Comparison of ENCODE assay signal across 9 cellular contexts in genomic region chr2:197803033-197803444, GRCh38. TPM values are rescaled to one million over a fixed set of nuclear protein-coding genes. Genes with fewer than 3 reads are reported as not detected.
A peak's percentile ranks its signal among the peaks of the same experiment; 100 is the strongest.
DNase-seq lines count a peak whose midpoint lies in the region; ATAC-seq and TF ChIP-seq lines count a peak whose summit lies in the region.
"Had no signal": no experiment of that assay in that cellular context is flagged by ENCODE, and none has a peak within 500 bp of the region (broad histone marks: within the 10 kb centered on the region; RNA-seq: fewer than 3 reads in every experiment).

No MANE protein-coding gene starts in this region.

- no peaks in the 10 kb centered on the region for H3K9me3 Mint-ChIP-seq in CD4-positive, CD25-positive, alpha-beta regulatory T cell

- peak; percentile 78 for TF ChIP-seq CTCF in RWPE2 (IDR thresholded peaks at IDR 0.05; ENCODE audit: poor library complexity, severe bottlenecking)
- peak; percentile 67 for TF ChIP-seq CTCF in lung (IDR thresholded peaks at IDR 0.05; ENCODE audit: control extremely low read depth, extremely low read depth)

- no peaks in the 10 kb centered on the region for H3K27me3 ChIP-seq in CD4-positive, CD25-positive, alpha-beta regulatory T cell (ENCODE audit: control insufficient read depth, insufficient read depth, low read length)
- H3K27me3 ChIP-seq in RWPE2 (ENCODE audit: insufficient read depth, poor library complexity, severe bottlenecking) (peaks cover 59% of the 10 kb centered on the region), lung (ENCODE audit: control insufficient read depth, insufficient read depth) (no peaks in the 10 kb centered on the region)

- peak overlapping the region; percentile 66 to 95 (median 78) for H3K4me3 Mint-ChIP-seq in CD4-positive, CD25-positive, alpha-beta regulatory T cell

- no peaks in the 10 kb centered on the region for H3K9me3 ChIP-seq in CD4-positive, CD25-positive, alpha-beta regulatory T cell (ENCODE audit: control insufficient read depth in 2 of 2, low read length in 2 of 2)
- no peaks in the 10 kb centered on the region for H3K9me3 ChIP-seq in RWPE2 (ENCODE audit: severe bottlenecking)
- no peaks in the 10 kb centered on the region for H3K9me3 ChIP-seq in lung (ENCODE audit: control insufficient read depth in 2 of 2, insufficient read depth in 1 of 2, low read length in 1 of 2)

- H3K27ac ChIP-seq in CD4-positive, CD25-positive, alpha-beta regulatory T cell (ENCODE audit: insufficient read depth, low read length, poor library complexity, severe bottlenecking): no peak overlapping the region
- H3K27ac ChIP-seq in RWPE2 (ENCODE audit: poor library complexity, severe bottlenecking) (no peak overlapping the region), lung (ENCODE audit: low read depth in 1 of 2, low read length in 1 of 2) (peak overlapping the region in 1 of 2 donors; percentile 50)

- H3K36me3 Mint-ChIP-seq in CD4-positive, CD25-positive, alpha-beta regulatory T cell: no peaks in the 10 kb centered on the region

- H3K4me3 ChIP-seq in CD4-positive, CD25-positive, alpha-beta regulatory T cell (ENCODE audit: low read depth, low read length): peak overlapping the region; percentile 32
- H3K4me3 ChIP-seq in RWPE2 (ENCODE audit: severe bottlenecking): no peak overlapping the region
- H3K4me3 ChIP-seq in lung: no peak overlapping the region

- no peak overlapping the region for H3K27ac Mint-ChIP-seq in CD4-positive, CD25-positive, alpha-beta regulatory T cell

- 30 to 31% methylated on average over 2 of the region's 2 CpGs for WGBS in lung, 2 donors

- H3K27me3 Mint-ChIP-seq in CD4-positive, CD25-positive, alpha-beta regulatory T cell: peaks cover 8% of the 10 kb centered on the region

- H3K36me3 ChIP-seq in CD4-positive, CD25-positive, alpha-beta regulatory T cell (ENCODE audit: control insufficient read depth, insufficient read depth, low read length): no peaks in the 10 kb centered on the region
- H3K36me3 ChIP-seq in RWPE2 (ENCODE audit: low read depth): no peaks in the 10 kb centered on the region
- H3K36me3 ChIP-seq in lung (ENCODE audit: control insufficient read depth in 2 of 2, insufficient read depth in 2 of 2, low read length in 2 of 2): no peaks in the 10 kb centered on the region

- DNase-seq in CD4-positive, CD25-positive, alpha-beta regulatory T cell: peak in 2 of 3 donors; percentile 74 to 76
- peak; percentile 35 for DNase-seq in HPDE6-E6E7 (ENCODE audit: extremely low spot score)
- no peak for DNase-seq in RWPE2 (ENCODE audit: low spot score)
- peak; percentile 76 for DNase-seq in dermis blood vessel endothelial cell
- DNase-seq in lung (ENCODE audit: low spot score): no peak
- DNase-seq in KG1 (lab: John Stamatoyannopoulos, UW): no peak

- peaks cover 20 to 36% (median 29%) of the 10 kb centered on the region in 4 donors for H3K4me1 Mint-ChIP-seq in CD4-positive, CD25-positive, alpha-beta regulatory T cell

- H3K4me1 ChIP-seq in CD4-positive, CD25-positive, alpha-beta regulatory T cell (ENCODE audit: control insufficient read depth, insufficient read depth, low read length, poor library complexity, severe bottlenecking): peaks cover 40% of the 10 kb centered on the region
- H3K4me1 ChIP-seq in RWPE2 (ENCODE audit: insufficient read depth, poor library complexity, severe bottlenecking): no peaks in the 10 kb centered on the region
- H3K4me1 ChIP-seq in lung (ENCODE audit: control insufficient read depth in 2 of 2, insufficient read depth in 2 of 2, low read length in 2 of 2): peaks cover 0 to 2% of the 10 kb centered on the region in 2 donors

- peak; percentile 25 to 35 for ATAC-seq in CD4-positive, CD25-positive, alpha-beta regulatory T cell (ENCODE audit: low read depth in 2 of 2)
- ATAC-seq in GM18508 (IDR thresholded peaks at IDR 0.05; ENCODE audit: insufficient read depth, unreplicated experiment) (peak; percentile 35), RWPE2 (ENCODE audit: low read depth) (peak; percentile 45; the same call in 2 of the 3 replicates), lung (ENCODE audit: insufficient read depth, low FRiP score) (no peak), GM19328 (IDR thresholded peaks at IDR 0.05; ENCODE audit: unreplicated experiment) (no peak)

RNA-seq across cellular contexts. Expression of gene PLCL1, which starts 1.4 kb away (rescaled TPM):
- 37.8 TPM for total RNA-seq in CD4-positive, CD25-positive, alpha-beta regulatory T cell
- 10 to 100 TPM; 17.3 to 21.3 (median 19.2) TPM for polyA plus RNA-seq in CD4-positive, CD25-positive, alpha-beta regulatory T cell
- total RNA-seq in dermis blood vessel endothelial cell: 0.51 and 0.68 TPM in 2 replicates
- total RNA-seq in lung: 10 to 100 TPM in 1 of 2 donors, 1 to 10 TPM in 1; 4.0 to 13.0 TPM
- 1 to 10 TPM; 1.1 to 1.8 TPM for polyA plus RNA-seq in lung

RNA-seq across cellular contexts. Expression of gene BOLL, which starts 17.9 kb away (rescaled TPM):
- total RNA-seq in CD4-positive, CD25-positive, alpha-beta regulatory T cell: not detected
- polyA plus RNA-seq in CD4-positive, CD25-positive, alpha-beta regulatory T cell: under 1 TPM in 1 of 4 donors, not detected in 3; 0.06 TPM
- total RNA-seq in dermis blood vessel endothelial cell (not detected in 2 replicates), lung (not detected)
- polyA plus RNA-seq in lung: not detected
- total RNA-seq: pulmonary artery endothelial cell had no signal

Comparison
In these comparisons a context has a peak if more than half of its experiments do, and no peak if none do; other contexts are left out.
1. ATAC-seq: peak in CD4-positive, CD25-positive, alpha-beta regulatory T cell (2 of 2), GM18508 (single experiment) and RWPE2 (single experiment); none in lung (single experiment) and GM19328 (single experiment).
2. DNase-seq: peak in CD4-positive, CD25-positive, alpha-beta regulatory T cell (2 of 3), HPDE6-E6E7 (single experiment) and dermis blood vessel endothelial cell (single experiment); none in RWPE2 (single experiment), lung (single experiment) and KG1 (single experiment).